Comparison of ENCODE assay signal across 35 cellular contexts in the genomic region with DNA sequence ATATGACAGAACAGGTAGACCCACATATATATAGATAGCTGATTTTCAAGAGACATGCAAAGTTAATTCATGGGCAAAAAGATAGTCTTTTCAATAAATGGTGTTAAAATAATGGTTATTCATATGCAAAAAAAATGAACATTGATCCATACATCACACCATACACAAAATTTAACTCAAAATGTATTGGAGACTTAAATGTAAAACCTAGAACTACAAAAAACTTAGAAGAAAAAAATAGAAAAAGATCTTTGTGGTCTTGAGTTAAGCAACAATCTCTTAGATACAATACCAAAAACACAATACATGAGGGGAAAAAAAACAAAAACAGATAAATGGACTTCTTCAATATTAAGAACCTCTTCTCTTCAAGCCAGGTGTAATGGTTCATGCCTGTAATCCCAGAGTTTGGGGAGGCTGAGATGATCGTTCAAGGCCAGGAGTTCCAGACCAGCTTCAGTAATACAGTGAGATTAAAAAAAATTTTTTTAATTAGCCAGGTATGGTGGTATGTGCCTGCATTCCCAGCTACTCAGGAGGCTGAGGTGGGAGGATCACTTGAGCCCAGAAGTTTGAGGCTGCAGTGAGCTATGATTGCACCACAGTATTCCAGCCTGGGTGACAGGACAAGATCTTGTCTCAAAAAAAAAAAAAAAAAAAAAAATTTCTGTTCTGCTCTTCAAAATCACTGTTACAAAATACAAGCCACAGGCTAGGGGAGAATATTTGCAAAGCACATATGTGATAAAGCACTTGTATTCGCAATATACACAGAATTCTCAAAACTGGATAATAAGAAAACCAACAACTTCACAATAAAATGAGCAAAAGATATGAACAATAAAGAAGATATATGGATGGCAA. TPM values are rescaled to one million over a fixed set of nuclear protein-coding genes. Genes with fewer than 3 reads are reported as not detected.
"Had no signal": no experiment of that assay in that cellular context is flagged by ENCODE, and none has a peak within 500 bp of the region (broad histone marks: within the 10 kb centered on the region; RNA-seq: fewer than 3 reads in every experiment).

No MANE protein-coding gene starts in this region.

- H3K9me3 ChIP-seq: adrenal gland, ascending aorta had no signal

- H3K36me3 ChIP-seq: adrenal gland, ascending aorta, cardiac muscle cell had no signal

- H3K4me1 ChIP-seq: ascending aorta had no signal

- DNase-seq: activated B cell treated with CpG ODN at 0.5 μM for 24 hours; activated CD4-positive, alpha-beta memory T cell treated with anti-CD3 and anti-CD28 coated beads for 36 hours; activated CD4-positive, alpha-beta T cell treated with anti-CD3 and anti-CD28 coated beads for 4 hours; activated CD4-positive, alpha-beta T cell treated with anti-CD3 and anti-CD28 coated beads, Interleukin-2, amount 10 ng/mL, durations not matched to agents 24 days and 14 days; activated CD4-positive, alpha-beta T cell treated with anti-CD3 and anti-CD28 coated beads, Interleukin-2, amount 50 U/mL, for 1 hour; activated CD4-positive, alpha-beta T cell treated with anti-CD3 and anti-CD28 coated beads, Interleukin-2, amount 50 U/mL, for 4 hours; activated CD4-positive, CD25-positive, alpha-beta regulatory T cell treated with anti-CD3 and anti-CD28 coated beads, Interleukin-2, amount 50 U/mL, for 72 hours; activated CD8-positive, alpha-beta memory T cell treated with anti-CD3 and anti-CD28 coated beads, Interleukin-2, amount 50 U/mL, for 4 hours; activated CD8-positive, alpha-beta T cell treated with anti-CD3 and anti-CD28 coated beads for 36 hours; activated effector memory CD4-positive, alpha-beta T cell treated with anti-CD3 and anti-CD28 coated beads, Interleukin-2, amount 50 U/mL, for 16 hours; activated gamma-delta T cell treated with Interleukin-2 at 50 U/mL for 16 hours; activated naive CD4-positive, alpha-beta T cell; activated naive CD4-positive, alpha-beta T cell treated with anti-CD3 and anti-CD28 coated beads for 36 hours; activated naive CD4-positive, alpha-beta T cell treated with anti-CD3 and anti-CD28 coated beads, Interleukin-2, amount 50 U/mL, for 16 hours; activated naive CD8-positive, alpha-beta T cell treated with anti-CD3 and anti-CD28 coated beads for 36 hours; activated T-cell treated with anti-CD3 and anti-CD28 coated beads for 4 hours; activated T-cell treated with anti-CD3 and anti-CD28 coated beads, Interleukin-2, amount 50 U/mL, for 1 hour; activated T-cell treated with anti-CD3 and anti-CD28 coated beads, Interleukin-2, amount 50 U/mL, for 4 hours; activated T-cell treated with anti-CD3 and anti-CD28 coated beads, Interleukin-2, amount 50 U/mL, for 72 hours; amygdala; anterior cingulate cortex; caudate nucleus; cerebellar nuclear complex; T-helper 1 cell; T-helper 2 cell; T-helper 9 cell had no signal

- H3K27ac ChIP-seq: adrenal gland, ascending aorta, cardiac muscle cell had no signal

- H3K27me3 ChIP-seq: adrenal gland, ascending aorta, cardiac muscle cell had no signal

- FAIRE-seq: bronchial epithelial cell, TTC549 had no signal

- H3K4me3 ChIP-seq: adrenal gland, ascending aorta, cardiac muscle cell had no signal

RNA-seq across cellular contexts. Expression of gene MYCN, which starts 32.7 kb away (rescaled TPM):
- total RNA-seq: activated B cell treated with CpG ODN at 0.5 μM for 24 hours; activated CD4-positive, alpha-beta T cell treated with anti-CD3 and anti-CD28 coated beads, Interleukin-2, amount 10 ng/mL, durations not matched to agents 24 days and 14 days; activated CD8-positive, alpha-beta memory T cell treated with anti-CD3 and anti-CD28 coated beads for 36 hours; activated naive CD4-positive, alpha-beta T cell treated with anti-CD3 and anti-CD28 coated beads, Interleukin-2, amount 50 U/mL, for 72 hours; activated T-helper 1 cell treated with anti-CD3 and anti-CD28 coated beads, Interleukin-12 subunit alpha, Interleukin-12 subunit beta, Interleukin-2, Interleukin-4 antibody, amounts not matched to agents 30 ng/mL and 10 ng/mL and 1 ng/mL, durations not matched to agents 14 hours and 24 hours and 36 hours; activated T-helper 17 cell treated with anti-CD3 and anti-CD28 coated beads, Interleukin-2, amount 50 U/mL, for 72 hours; ascending aorta; bronchial epithelial cell had no signal
